In genomic region chr1:119711804-119712341, GRCh38 we compare ENCODE assay signal across 8 cellular contexts. TPM values are rescaled to one million over a fixed set of nuclear protein-coding genes. Genes with fewer than 3 reads are reported as not detected.
DNase-seq lines count a peak whose midpoint lies in the region; ATAC-seq and TF ChIP-seq lines count a peak whose summit lies in the region.

Gene PHGDH (plus strand): TSS chr1:119711934. CDS start chr1:119712023, 89 bp downstream.

- peak within 1 kb of the TSS; percentile 86 for H4K8ac ChIP-seq in trophoblast cell (ENCODE audit: low read depth, low read length)

- TF ChIP-seq POLR2A in heart left ventricle (IDR thresholded peaks at IDR 0.05): no peak
- TF ChIP-seq POLR2A in uterus (IDR thresholded peaks at IDR 0.05): peak in 1 of 2 donors; percentile 40

- peaks cover 12 to 21% (median 20%) of the 10 kb centered on the region in 3 donors for H3K4me1 Mint-ChIP-seq in CD8-positive, alpha-beta memory T cell
- H3K4me1 Mint-ChIP-seq in activated naive CD8-positive, alpha-beta T cell treated with anti-CD3 and anti-CD28 coated beads, Interleukin-2, amount 50 U/mL, for 24 hours: peaks cover 36% of the 10 kb centered on the region

- H4K91ac ChIP-seq in trophoblast cell (ENCODE audit: low read depth, low read length): peak within 1 kb of the TSS; percentile 86

- no peak within 1 kb of the TSS for H2BK12ac ChIP-seq in trophoblast cell (ENCODE audit: low read length)

- ATAC-seq in GM19463 (IDR thresholded peaks at IDR 0.05; ENCODE audit: unreplicated experiment): peak; percentile 73
- ATAC-seq in Panc1: peak; percentile 85
- ATAC-seq in activated naive CD8-positive, alpha-beta T cell treated with anti-CD3 and anti-CD28 coated beads, Interleukin-2, amount 50 U/mL, for 24 hours: peak; percentile 82
- peak; percentile 47 to 83 (median 76) for ATAC-seq in heart left ventricle

- H3K27me3 ChIP-seq in CD8-positive, alpha-beta memory T cell (ENCODE audit: insufficient read depth, low read length, poor library complexity, severe bottlenecking): no peaks in the 10 kb centered on the region
- H3K27me3 ChIP-seq in Panc1 (ENCODE audit: control insufficient read depth, insufficient read depth, low read length) (peaks cover 8% of the 10 kb centered on the region; the same call in 1 of the 2 replicates), heart left ventricle (peaks cover 0 to 17% (median 2%) of the 10 kb centered on the region in 9 donors), trophoblast cell (ENCODE audit: insufficient read depth, low read length) (no peaks in the 10 kb centered on the region), uterus (no peaks in the 10 kb centered on the region)

- intact Hi-C loops in Panc1 (cut with micrococcal nuclease; ENCODE audit: unreplicated experiment) (no loop called here), heart left ventricle (cut with DNase I) (no loop called here), uterus (cut with DNase I; ENCODE audit: low total_unique reads) (no loop called here)

- H2AK5ac ChIP-seq in trophoblast cell (ENCODE audit: low read length): no peak within 1 kb of the TSS

- no peak for TF ChIP-seq RAD21 in Ishikawa (IDR thresholded peaks at IDR 0.05; ENCODE audit: low read depth)

- peak within 1 kb of the TSS; percentile 87 for H3K4ac ChIP-seq in trophoblast cell (ENCODE audit: low read depth, low read length)

- 1% methylated on average over 23 to 27 of the region's 27 CpGs for WGBS in heart left ventricle, 4 donors
- WGBS in trophoblast cell (ENCODE audit: extremely low coverage, insufficient coverage, insufficient read length): no CpG with 5 or more reads among the region's 27 CpGs

- peak within 1 kb of the TSS; percentile 82 for H3K9ac ChIP-seq in trophoblast cell (ENCODE audit: low read length)

- H3K79me2 ChIP-seq in trophoblast cell (ENCODE audit: control insufficient read depth, insufficient read depth, low read length, poor library complexity): peaks cover 19% of the 10 kb centered on the region

- no TSS peak for BruUV-seq in Panc1 (replicated peaks; lab: Mats Ljungman, UMichigan)

- H2BK5ac ChIP-seq in trophoblast cell (ENCODE audit: low read depth, low read length, poor library complexity): peak within 1 kb of the TSS; percentile 85

- H3K14ac ChIP-seq in trophoblast cell (ENCODE audit: low read length): peak within 1 kb of the TSS; percentile 46

- TF ChIP-seq CTCF in Panc1 (IDR thresholded peaks at IDR 0.05) (no peak), heart left ventricle (IDR thresholded peaks at IDR 0.05) (no peak), uterus (IDR thresholded peaks at IDR 0.05) (no peak)

- H3K4me1 ChIP-seq in CD8-positive, alpha-beta memory T cell (ENCODE audit: insufficient read depth, low read length): no peaks in the 10 kb centered on the region
- peaks cover 15% of the 10 kb centered on the region for H3K4me1 ChIP-seq in Panc1 (ENCODE audit: control insufficient read depth, insufficient read depth, low read length)
- H3K4me1 ChIP-seq in heart left ventricle: peaks cover 0 to 27% (median 4%) of the 10 kb centered on the region in 12 donors
- peaks cover 17 to 31% of the 10 kb centered on the region in 2 experiments for H3K4me1 ChIP-seq in trophoblast cell (ENCODE audit: control insufficient read depth in 1 of 2, insufficient read depth in 2 of 2, low read length in 2 of 2)
- no peaks in the 10 kb centered on the region for H3K4me1 ChIP-seq in uterus

- DNase-seq in CD8-positive, alpha-beta memory T cell: peak in 2 of 5 donors; percentile 6 to 54
- DNase-seq in Panc1 (ENCODE audit: low read depth, low spot score) (no peak), heart left ventricle (peak; percentile 45 to 75 (median 66)), trophoblast cell (peak; percentile 66 to 87), uterus (peak; percentile 74 to 76)
- DNase-seq in activated naive CD8-positive, alpha-beta T cell treated with anti-CD3 and anti-CD28 coated beads, Interleukin-2, amount 50 U/mL, for 24 hours: peak; percentile 68

- H3K27me3 Mint-ChIP-seq in CD8-positive, alpha-beta memory T cell: peaks cover 8 to 26% of the 10 kb centered on the region in 2 donors
- peaks cover 12% of the 10 kb centered on the region for H3K27me3 Mint-ChIP-seq in activated naive CD8-positive, alpha-beta T cell treated with anti-CD3 and anti-CD28 coated beads, Interleukin-2, amount 50 U/mL, for 24 hours

- peak within 1 kb of the TSS; percentile 87 to 96 (median 90) for H3K4me3 Mint-ChIP-seq in CD8-positive, alpha-beta memory T cell
- peak within 1 kb of the TSS; percentile 92 for H3K4me3 Mint-ChIP-seq in activated naive CD8-positive, alpha-beta T cell treated with anti-CD3 and anti-CD28 coated beads, Interleukin-2, amount 50 U/mL, for 24 hours

- peak within 1 kb of the TSS; percentile 35 for H4K12ac ChIP-seq in trophoblast cell (ENCODE audit: low read depth, low read length)

- peak within 1 kb of the TSS; percentile 92 for H3K18ac ChIP-seq in trophoblast cell (ENCODE audit: low read length)

- no peaks in the 10 kb centered on the region for H3K9me3 ChIP-seq in CD8-positive, alpha-beta memory T cell (ENCODE audit: low read length)
- no peaks in the 10 kb centered on the region for H3K9me3 ChIP-seq in Panc1 (ENCODE audit: control insufficient read depth, insufficient read depth, low read depth, low read length)
- H3K9me3 ChIP-seq in heart left ventricle: no peaks in the 10 kb centered on the region
- no peaks in the 10 kb centered on the region for H3K9me3 ChIP-seq in trophoblast cell (ENCODE audit: insufficient read depth, low read depth, low read length)
- H3K9me3 ChIP-seq in uterus: no peaks in the 10 kb centered on the region

- H3K4me3 ChIP-seq in CD8-positive, alpha-beta memory T cell (ENCODE audit: low read length): peak within 1 kb of the TSS; percentile 76
- H3K4me3 ChIP-seq in Panc1 (ENCODE audit: low read depth in 2 of 2, low read length in 2 of 2): peak within 1 kb of the TSS; percentile 64 to 96
- peak within 1 kb of the TSS; percentile 22 to 71 (median 58) for H3K4me3 ChIP-seq in heart left ventricle
- H3K4me3 ChIP-seq in trophoblast cell (ENCODE audit: low read depth, low read length): peak within 1 kb of the TSS; percentile 81
- peak within 1 kb of the TSS; percentile 59 to 63 for H3K4me3 ChIP-seq in uterus

- H3K79me1 ChIP-seq in trophoblast cell (ENCODE audit: low read length): peaks cover 14% of the 10 kb centered on the region

- H2AFZ ChIP-seq in trophoblast cell (ENCODE audit: insufficient read depth, low read length, poor library complexity): peak within 1 kb of the TSS; percentile 72

- peak within 1 kb of the TSS; percentile 86 for H2BK120ac ChIP-seq in trophoblast cell (ENCODE audit: insufficient read depth, low read length, poor library complexity)

- H3K23ac ChIP-seq in trophoblast cell (ENCODE audit: low read length): no peak within 1 kb of the TSS

- H3K4me2 ChIP-seq in trophoblast cell (ENCODE audit: low read length): peak within 1 kb of the TSS; percentile 87

- POLR2A ChIA-PET in CD8-positive, alpha-beta memory T cell (lab: Charles Lee): no interaction called here
- POLR2A ChIA-PET in Panc1 (lab: Charles Lee): interaction anchor here (0.5 kb wide), 1 partner anchor 28 kb away, joined by 18 read pairs; no protein-coding TSS in a partner anchor

- H3K27ac ChIP-seq in CD8-positive, alpha-beta memory T cell (ENCODE audit: low read depth, low read length): no peak within 1 kb of the TSS
- H3K27ac ChIP-seq in Panc1 (ENCODE audit: low read length) (peak within 1 kb of the TSS; percentile 84), heart left ventricle (peak within 1 kb of the TSS in 9 of 12 donors; percentile 27 to 78 (median 55)), trophoblast cell (ENCODE audit: low read depth, low read length) (peak within 1 kb of the TSS; percentile 38), uterus (peak within 1 kb of the TSS; percentile 70 to 77)

- peak; percentile 9; the same call in 1 of the 2 replicates for TF ChIP-seq EP300 in Ishikawa (IDR thresholded peaks at IDR 0.05; ENCODE audit: borderline replicate concordance)

- CTCF ChIA-PET in CD8-positive, alpha-beta memory T cell (lab: Charles Lee): no interaction called here
- CTCF ChIA-PET in Panc1 (lab: Charles Lee): interaction anchor here (0.6 to 1.2 kb wide), 2 partner anchors 37 to 131 kb away, joined by 3 read pairs; no protein-coding TSS in a partner anchor

- no peaks in the 10 kb centered on the region for H3K36me3 ChIP-seq in CD8-positive, alpha-beta memory T cell (ENCODE audit: insufficient read depth, low read length)
- no peaks in the 10 kb centered on the region for H3K36me3 ChIP-seq in Panc1 (ENCODE audit: control insufficient read depth, insufficient read depth, low read length)
- H3K36me3 ChIP-seq in heart left ventricle: no peaks in the 10 kb centered on the region
- no peaks in the 10 kb centered on the region for H3K36me3 ChIP-seq in trophoblast cell (ENCODE audit: control insufficient read depth in 1 of 2, insufficient read depth in 2 of 2, low read length in 2 of 2)
- H3K36me3 ChIP-seq in uterus: no peaks in the 10 kb centered on the region

- in situ Hi-C loops in Panc1 (cut with HindIII; ENCODE audit: low pct_unique_long_range_greater_than_20kb, low sequenced_read_pairs): no loop called here

- peak within 1 kb of the TSS in 3 of 8 donors; percentile 14 to 83 (median 41) for H3K27ac Mint-ChIP-seq in CD8-positive, alpha-beta memory T cell
- peak within 1 kb of the TSS; percentile 93 for H3K27ac Mint-ChIP-seq in activated naive CD8-positive, alpha-beta T cell treated with anti-CD3 and anti-CD28 coated beads, Interleukin-2, amount 50 U/mL, for 24 hours

- H3K36me3 Mint-ChIP-seq in CD8-positive, alpha-beta memory T cell: peaks cover 0 to 3% (median 0%) of the 10 kb centered on the region in 3 donors
- peaks cover 29% of the 10 kb centered on the region for H3K36me3 Mint-ChIP-seq in activated naive CD8-positive, alpha-beta T cell treated with anti-CD3 and anti-CD28 coated beads, Interleukin-2, amount 50 U/mL, for 24 hours (ENCODE audit: low read depth)

- H3K9me3 Mint-ChIP-seq in CD8-positive, alpha-beta memory T cell: peaks cover 0 to 8% (median 2%) of the 10 kb centered on the region in 5 donors
- H3K9me3 Mint-ChIP-seq in activated naive CD8-positive, alpha-beta T cell treated with anti-CD3 and anti-CD28 coated beads, Interleukin-2, amount 50 U/mL, for 24 hours: no peaks in the 10 kb centered on the region

TF ChIP-seq in Ishikawa, 13 proteins besides CTCF, POLR2A, EP300 and RAD21 (continues in another document):
- TF ChIP-seq CREB1 (IDR thresholded peaks at IDR 0.05; ENCODE audit: low read depth): no peak

RNA-seq across cellular contexts. Expression of gene PHGDH, which starts in this region (rescaled TPM):
- total RNA-seq in CD8-positive, alpha-beta memory T cell: 10 to 100 TPM; 78.4 to 82.5 TPM
- polyA plus RNA-seq in CD8-positive, alpha-beta memory T cell: 10.5 TPM
- 82.0 TPM for total RNA-seq in Panc1 (2021; ENCODE audit: unreplicated experiment)
- 249 TPM for polyA plus RNA-seq in Panc1 (2012; ENCODE audit: insufficient read length)
- total RNA-seq in heart left ventricle: 10 to 100 TPM in 2 of 9 donors, 1 to 10 TPM in 7; 2.8 to 39.6 (median 5.2) TPM
- polyA plus RNA-seq in heart left ventricle: 10 to 100 TPM in 1 of 2 donors, 1 to 10 TPM in 1; 3.0 to 16.5 TPM
- polyA plus RNA-seq in trophoblast cell (2013): 111 and 114 TPM in 2 replicates
- total RNA-seq in uterus: 100 to 1,000 TPM in 1 of 4 donors, 10 to 100 TPM in 2, 1 to 10 TPM in 1; 6.4 to 120 (median 34.6) TPM
